In the genomic region with DNA sequence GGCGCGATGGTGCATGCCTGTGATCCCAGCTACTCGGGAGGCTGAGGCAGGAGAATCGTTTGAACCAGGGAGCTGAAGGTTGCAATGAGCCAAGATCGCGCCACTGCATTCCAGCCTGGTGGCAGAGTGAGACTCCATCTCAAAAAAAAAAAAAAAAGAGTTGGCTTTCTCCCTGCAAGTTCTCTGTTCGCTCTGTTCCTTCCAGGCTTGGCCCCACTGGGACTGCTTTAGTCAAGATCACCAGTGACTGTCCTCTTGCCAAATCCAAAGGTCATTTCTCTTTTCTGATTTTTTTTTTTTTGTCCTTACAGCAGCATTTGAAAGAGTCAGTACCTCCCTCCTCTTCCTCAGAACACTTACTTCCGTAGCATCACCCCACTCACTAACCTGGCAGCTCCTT, we compare ENCODE assay signal across 1 cellular context.
TF ChIP-seq lines count a peak whose summit lies in the region.

No MANE protein-coding gene starts in this region.

TF ChIP-seq in HepG2, 621 proteins besides CTCF, POLR2A, EP300 and RAD21:
- TF ChIP-seq TEAD3 (CRISPR knock-in tag; optimal IDR thresholded peaks at IDR 0.05; ENCODE audit: borderline replicate concordance) (peak; percentile 19), KLF15 (CRISPR knock-in tag; IDR thresholded peaks at IDR 0.05; ENCODE audit: borderline replicate concordance) (no peak)
TF ChIP-seq in HepG2: peak in this region for 1.
